In the genomic region with DNA sequence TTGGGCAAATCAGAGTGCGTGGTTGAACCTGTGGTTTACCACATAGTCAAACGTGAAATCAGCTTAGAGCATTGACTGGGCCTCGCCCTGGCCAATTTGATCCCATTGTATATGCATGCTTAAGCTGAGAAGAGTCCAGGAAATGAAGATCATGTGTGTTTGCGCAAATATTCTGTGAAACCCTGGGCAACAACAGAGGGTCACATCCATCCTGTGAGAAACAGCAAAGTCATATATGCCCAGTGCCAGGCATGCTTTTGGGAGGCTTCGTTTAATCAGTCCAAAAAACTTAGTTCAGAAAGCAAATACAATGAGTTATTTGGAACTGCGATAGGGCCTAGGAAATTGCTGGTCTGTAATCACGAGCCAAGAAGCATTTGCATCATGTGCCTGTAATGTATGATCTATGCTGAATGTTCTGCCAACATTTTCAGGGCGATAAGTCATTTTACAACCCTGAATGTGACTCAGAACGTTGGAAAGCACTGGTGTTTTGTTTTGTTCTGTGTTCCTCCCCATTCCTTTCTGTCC, we compare ENCODE assay signal across 15 cellular contexts.
DNase-seq lines count a peak whose midpoint lies in the region; ATAC-seq and TF ChIP-seq lines count a peak whose summit lies in the region.
"Had no signal": no experiment of that assay in that cellular context is flagged by ENCODE, and none has a peak within 500 bp of the region (broad histone marks: within the 10 kb centered on the region; RNA-seq: fewer than 3 reads in every experiment).

No MANE protein-coding gene starts in this region.

- H3K36me3 ChIP-seq in esophagus squamous epithelium, result no peaks in the 10 kb centered on the region
- no peaks in the 10 kb centered on the region for H3K36me3 ChIP-seq in Caco-2 (ENCODE audit: control insufficient read depth, insufficient read depth, low read length)

- ATAC-seq in GM21447 (IDR thresholded peaks at IDR 0.05; ENCODE audit: unreplicated experiment), result no peak

- H3K9me3 ChIP-seq in esophagus squamous epithelium, result no peaks in the 10 kb centered on the region
- H3K9me3 ChIP-seq in Caco-2, result no peaks in the 10 kb centered on the region

- no peaks in the 10 kb centered on the region for H3K36me3 Mint-ChIP-seq in nephron (ENCODE audit: low read depth)
- H3K36me3 Mint-ChIP-seq in Caco-2 (ENCODE audit: insufficient read depth, unreplicated experiment), result no peaks in the 10 kb centered on the region
- no peaks in the 10 kb centered on the region for H3K36me3 Mint-ChIP-seq in osteocyte (ENCODE audit: unreplicated experiment)

- intact Hi-C loops in esophagus squamous epithelium (cut with DNase I) (no loop called here), Caco-2 (cut with micrococcal nuclease; ENCODE audit: unreplicated experiment) (no loop called here)

- no peaks in the 10 kb centered on the region for H3K27me3 ChIP-seq in esophagus squamous epithelium
- no peaks in the 10 kb centered on the region for H3K27me3 ChIP-seq in Caco-2 (replicated peaks; ENCODE audit: control insufficient read depth, insufficient read depth, low read length)

- DNase-seq in AG04449 (ENCODE audit: low read depth, low spot score) (peak; percentile 16), NB4 (ENCODE audit: low read depth) (peak; percentile 1), esophagus squamous epithelium (lab: John Stamatoyannopoulos, UW) (no peak), NCI-H2171 (lab: John Stamatoyannopoulos, UW) (no peak), Caco-2 (no peak), osteocyte (ENCODE audit: extremely low spot score, unreplicated experiment) (no peak)
- DNase-seq: activated CD4-positive, alpha-beta T cell treated with anti-CD3 and anti-CD28 coated beads for 48 hours; activated naive CD4-positive, alpha-beta T cell; NCI-H2107; SIG-M5; stimulated activated CD8-positive, alpha-beta memory T cell treated with anti-CD3 and anti-CD28 coated beads, Interleukin-4, amount 100 ng/mL, for 48 hours had no signal

- H3K4me1 ChIP-seq in esophagus squamous epithelium (no peaks in the 10 kb centered on the region), Caco-2 (no peaks in the 10 kb centered on the region)

- H3K4me3 Mint-ChIP-seq in nephron, result no peak overlapping the region
- H3K4me3 Mint-ChIP-seq in Caco-2 (ENCODE audit: unreplicated experiment), result no peak overlapping the region
- H3K4me3 Mint-ChIP-seq in osteocyte (ENCODE audit: unreplicated experiment), result no peak overlapping the region
- H3K4me3 Mint-ChIP-seq: B cell had no signal

- TF ChIP-seq CTCF in AG04449 (IDR thresholded peaks at IDR 0.05; ENCODE audit: insufficient read depth, low read length, missing control alignments) (no peak), NB4 (IDR thresholded peaks at IDR 0.05; ENCODE audit: low read depth, low read length) (no peak), esophagus squamous epithelium (IDR thresholded peaks at IDR 0.05) (no peak), nephron (IDR thresholded peaks at IDR 0.05; ENCODE audit: unreplicated experiment in 3 of 3) (no peak), Caco-2 (IDR thresholded peaks at IDR 0.05; ENCODE audit: insufficient read depth in 1 of 2, low read depth in 1 of 2, low read length in 1 of 2, severe bottlenecking in 1 of 2, unreplicated experiment in 1 of 2) (no peak), osteocyte (IDR thresholded peaks at IDR 0.05) (no peak)

- WGBS in esophagus squamous epithelium, 2 donors, result 53% methylated on average over 9 of the region's 9 CpGs

- BruUV-seq in Caco-2 (replicated peaks; lab: Mats Ljungman, UMichigan), result no TSS peak

- H3K27ac ChIP-seq in esophagus squamous epithelium, result peak overlapping the region in 3 of 4 donors; percentile 41 to 78 (median 64)

- H3K9me3 Mint-ChIP-seq in nephron (peaks cover 2% of the 10 kb centered on the region), Caco-2 (ENCODE audit: unreplicated experiment) (no peaks in the 10 kb centered on the region), osteocyte (ENCODE audit: unreplicated experiment) (no peaks in the 10 kb centered on the region)

- peaks cover 8% of the 10 kb centered on the region for H3K4me1 Mint-ChIP-seq in nephron
- H3K4me1 Mint-ChIP-seq in Caco-2 (ENCODE audit: low read depth, unreplicated experiment), result no peaks in the 10 kb centered on the region
- H3K4me1 Mint-ChIP-seq in osteocyte (ENCODE audit: unreplicated experiment), result no peaks in the 10 kb centered on the region
- H3K4me1 Mint-ChIP-seq: B cell had no signal

- H3K4me3 ChIP-seq in AG04449 (ENCODE audit: low read depth, low read length) (no peak overlapping the region), NB4 (ENCODE audit: low read depth, low read length) (no peak overlapping the region), esophagus squamous epithelium (no peak overlapping the region), Caco-2 (ENCODE audit: low read depth, low read length) (no peak overlapping the region)
- H3K4me3 ChIP-seq: skin epidermis had no signal

- peak overlapping the region in 2 of 3 experiments; percentile 74 to 75 for H3K27ac Mint-ChIP-seq in nephron
- H3K27ac Mint-ChIP-seq in Caco-2 (ENCODE audit: unreplicated experiment), result no peak overlapping the region
- H3K27ac Mint-ChIP-seq in osteocyte (ENCODE audit: unreplicated experiment), result no peak overlapping the region
- H3K27ac Mint-ChIP-seq: B cell had no signal

- TF ChIP-seq POLR2A in NB4 (IDR thresholded peaks at IDR 0.05; ENCODE audit: extremely low read depth, insufficient read length), result no peak
- TF ChIP-seq POLR2A in esophagus squamous epithelium (IDR thresholded peaks at IDR 0.05), result no peak

- CTCF ChIA-PET in AG04449 (lab: Yijun Ruan, JAX) (no interaction called here), Caco-2 (lab: Charles Lee) (no interaction called here)

- H3K27me3 Mint-ChIP-seq in nephron (ENCODE audit: low read depth) (peaks cover 4% of the 10 kb centered on the region), Caco-2 (ENCODE audit: insufficient read depth, unreplicated experiment) (no peaks in the 10 kb centered on the region), osteocyte (ENCODE audit: unreplicated experiment) (no peaks in the 10 kb centered on the region)

- POLR2A ChIA-PET in AG04449 (lab: Yijun Ruan, JAX), result interaction anchor here (0.6 kb wide), 1 partner anchor 106 kb away, joined by 3 read pairs; no protein-coding TSS in a partner anchor
- POLR2A ChIA-PET in Caco-2 (lab: Charles Lee), result no interaction called here

Comparison
In these comparisons a context has a peak if more than half of its experiments do, and no peak if none do; other contexts are left out.
1. DNase-seq: peak in AG04449 (single experiment) and NB4 (single experiment); none in esophagus squamous epithelium (single experiment), NCI-H2171 (single experiment), Caco-2 (0 of 2) and osteocyte (single experiment).
2. H3K27ac Mint-ChIP-seq: peak in nephron (2 of 3); none in Caco-2 (single experiment) and osteocyte (single experiment).